ENCODE assay signal across 29 cellular contexts in genomic region chr4:5222047-5222446, GRCh38.
"Had no signal": no experiment of that assay in that cellular context is flagged by ENCODE, and none has a peak within 500 bp of the region (broad histone marks: within the 10 kb centered on the region; RNA-seq: fewer than 3 reads in every experiment).

No MANE protein-coding gene starts in this region.

- H3K36me3 ChIP-seq: stomach, suprapubic skin, thoracic aorta, thyroid gland, tibial artery, tibial nerve, transverse colon, upper lobe of left lung, upper lobe of right lung, uterus, vagina had no signal

- H3K36me3 Mint-ChIP-seq: stimulated activated effector memory CD8-positive, alpha-beta T cell treated with anti-CD3 and anti-CD28 coated beads, Interleukin-12 subunit alpha, Interleukin-12 subunit beta, amount 100 ng/mL, for 72 hours; stimulated activated memory B cell treated with anti-CD40 and anti-IgM and Interleukin-4, amounts not matched to agents 10 μg/mL and 1 μg/mL and 100 μg/mL, for 72 hours; stimulated activated naive B cell treated with anti-CD40 and anti-IgM and Interleukin-4, amounts not matched to agents 10 μg/mL and 1 μg/mL and 100 μg/mL, for 72 hours; type B pancreatic cell had no signal

- H3K4me3 Mint-ChIP-seq: stimulated activated effector memory CD8-positive, alpha-beta T cell treated with anti-CD3 and anti-CD28 coated beads, Interleukin-12 subunit alpha, Interleukin-12 subunit beta, amount 100 ng/mL, for 72 hours; stimulated activated memory B cell treated with anti-CD40 and anti-IgM and Interleukin-4, amounts not matched to agents 10 μg/mL and 1 μg/mL and 100 μg/mL, for 72 hours; stimulated activated naive B cell treated with anti-CD40 and anti-IgM and Interleukin-4, amounts not matched to agents 10 μg/mL and 1 μg/mL and 100 μg/mL, for 72 hours; stimulated activated naive CD8-positive, alpha-beta T cell treated with anti-CD3 and anti-CD28 coated beads, Interleukin-15, amount 100 ng/mL, for 72 hours; stimulated activated naive CD8-positive, alpha-beta T cell treated with anti-CD3 and anti-CD28 coated beads, Interleukin-15, Interleukin-2, amounts not matched to agents 100 ng/mL and 50 ng/mL, for 24 hours; type B pancreatic cell had no signal

- H3K27me3 Mint-ChIP-seq: stimulated activated memory B cell treated with anti-CD40 and anti-IgM and Interleukin-4, amounts not matched to agents 10 μg/mL and 1 μg/mL and 100 μg/mL, for 72 hours; stimulated activated naive CD8-positive, alpha-beta T cell treated with anti-CD3 and anti-CD28 coated beads, Interleukin-15, amount 100 ng/mL, for 72 hours; stimulated activated naive CD8-positive, alpha-beta T cell treated with anti-CD3 and anti-CD28 coated beads, Interleukin-15, Interleukin-2, amounts not matched to agents 100 ng/mL and 50 ng/mL, for 24 hours had no signal

- DNase-seq: stimulated activated CD4-positive, alpha-beta T cell treated with anti-CD3 and anti-CD28 coated beads, Interleukin-2, amount 100 ng/mL, for 48 hours; stimulated activated CD4-positive, alpha-beta T cell treated with anti-CD3 and anti-CD28 coated beads, Interleukin-4, amount 100 ng/mL, for 1 hour; stimulated activated CD4-positive, alpha-beta T cell treated with anti-CD3 and anti-CD28 coated beads, Interleukin-4, amount 100 ng/mL, for 24 hours; stimulated activated CD4-positive, alpha-beta T cell treated with anti-CD3 and anti-CD28 coated beads, Interleukin-4, amount 100 ng/mL, for 4 hours; stimulated activated CD8-positive, alpha-beta memory T cell treated with anti-CD3 and anti-CD28 coated beads, Interleukin-4, amount 100 ng/mL, for 48 hours; stimulated activated naive B cell treated with anti-CD40 and anti-IgM and Interleukin-4, amounts not matched to agents 10 μg/mL and 1 μg/mL and 100 μg/mL, for 72 hours; stimulated activated naive CD4-positive, alpha-beta T cell; stimulated activated naive CD4-positive, alpha-beta T cell treated with Interleukin-2 at 50 U/mL for 16 hours; stimulated activated naive CD8-positive, alpha-beta T cell treated with anti-CD3 and anti-CD28 coated beads, Interleukin-15, amount 100 ng/mL, for 72 hours; stimulated activated naive CD8-positive, alpha-beta T cell treated with anti-CD3 and anti-CD28 coated beads, Interleukin-15, Interleukin-2, amounts not matched to agents 100 U/mL and 50 U/mL, for 24 hours; stomach; substantia nigra; testis; thyroid gland; tibial artery; transverse colon; trophoblast cell; upper lobe of left lung; upper lobe of right lung; uterus had no signal

- FAIRE-seq: urothelium cell line had no signal

- H3K4me1 Mint-ChIP-seq: stimulated activated effector memory CD8-positive, alpha-beta T cell treated with anti-CD3 and anti-CD28 coated beads, Interleukin-12 subunit alpha, Interleukin-12 subunit beta, amount 100 ng/mL, for 72 hours; stimulated activated memory B cell treated with anti-CD40 and anti-IgM and Interleukin-4, amounts not matched to agents 10 μg/mL and 1 μg/mL and 100 μg/mL, for 72 hours; stimulated activated naive CD8-positive, alpha-beta T cell treated with anti-CD3 and anti-CD28 coated beads, Interleukin-15, amount 100 ng/mL, for 72 hours had no signal

- ATAC-seq: stimulated activated effector memory CD8-positive, alpha-beta T cell treated with anti-CD3 and anti-CD28 coated beads, Interleukin-12 subunit alpha, Interleukin-12 subunit beta, amount 100 ng/mL, for 72 hours; stimulated activated memory B cell treated with anti-CD40 and anti-IgM and Interleukin-4, amounts not matched to agents 10 μg/mL and 1 μg/mL and 100 μg/mL, for 72 hours; stimulated activated naive B cell treated with anti-CD40 and anti-IgM and Interleukin-4, amounts not matched to agents 10 μg/mL and 1 μg/mL and 100 μg/mL, for 72 hours; stimulated activated naive CD8-positive, alpha-beta T cell treated with anti-CD3 and anti-CD28 coated beads, Interleukin-15, amount 100 ng/mL, for 72 hours; stimulated activated naive CD8-positive, alpha-beta T cell treated with anti-CD3 and anti-CD28 coated beads, Interleukin-15, Interleukin-2, amounts not matched to agents 100 U/mL and 50 U/mL, for 24 hours; upper lobe of right lung had no signal

- H3K27me3 ChIP-seq: stomach, suprapubic skin, testis, thyroid gland, tibial artery, tibial nerve, transverse colon, upper lobe of left lung, upper lobe of right lung, uterus, vagina had no signal

- H3K27ac Mint-ChIP-seq: stimulated activated effector memory CD8-positive, alpha-beta T cell treated with anti-CD3 and anti-CD28 coated beads, Interleukin-12 subunit alpha, Interleukin-12 subunit beta, amount 100 ng/mL, for 72 hours; stimulated activated memory B cell treated with anti-CD40 and anti-IgM and Interleukin-4, amounts not matched to agents 10 μg/mL and 1 μg/mL and 100 μg/mL, for 72 hours; stimulated activated naive B cell treated with anti-CD40 and anti-IgM and Interleukin-4, amounts not matched to agents 10 μg/mL and 1 μg/mL and 100 μg/mL, for 72 hours; stimulated activated naive CD8-positive, alpha-beta T cell treated with anti-CD3 and anti-CD28 coated beads, Interleukin-15, amount 100 ng/mL, for 72 hours; stimulated activated naive CD8-positive, alpha-beta T cell treated with anti-CD3 and anti-CD28 coated beads, Interleukin-15, Interleukin-2, amounts not matched to agents 100 ng/mL and 50 ng/mL, for 24 hours; type B pancreatic cell had no signal

- H3K4me3 ChIP-seq: stomach, suprapubic skin, testis, thoracic aorta, thyroid gland, tibial artery, tibial nerve, transverse colon, upper lobe of left lung, upper lobe of right lung, uterus, vagina had no signal

- H3K27ac ChIP-seq: stomach, suprapubic skin, testis, thoracic aorta, thyroid gland, tibial artery, tibial nerve, transverse colon, upper lobe of left lung, upper lobe of right lung, uterus, vagina had no signal

- H3K9me3 ChIP-seq: testis, thyroid gland, upper lobe of right lung had no signal

- H3K4me1 ChIP-seq: stomach, suprapubic skin, testis, thyroid gland, tibial artery, tibial nerve, transverse colon, upper lobe of left lung, upper lobe of right lung, uterus, vagina had no signal
